18 cellular contexts compared by ENCODE assay signal in genomic region chr11:76891285-76891684, GRCh38.
"Had no signal": no experiment of that assay in that cellular context is flagged by ENCODE, and none has a peak within 500 bp of the region (broad histone marks: within the 10 kb centered on the region; RNA-seq: fewer than 3 reads in every experiment).

No MANE protein-coding gene starts in this region.

- H3K27me3 Mint-ChIP-seq: activated B cell treated with CpG ODN at 0.5 μM for 24 hours; activated CD4-positive, alpha-beta T cell treated with anti-CD3 and anti-CD28 coated beads, Interleukin-2, amount 10 ng/mL, durations not matched to agents 7 days and 5 days; natural killer cell treated with Interleukin-12 subunit alpha and Interleukin-12 subunit beta and Interleukin-15 and Interleukin-18, amount 100 ng/mL, for 72 hours had no signal

- H3K27ac ChIP-seq: psoas muscle, sigmoid colon had no signal

- H3K9me3 ChIP-seq: mucosa of descending colon, psoas muscle, sigmoid colon had no signal

- H3K36me3 ChIP-seq: sigmoid colon had no signal

- ATAC-seq: esophagus mucosa; left colon; mucosa of descending colon; natural killer cell treated with Interleukin-12 subunit alpha and Interleukin-12 subunit beta and Interleukin-15 and Interleukin-18, amount 100 ng/mL, for 72 hours; psoas muscle had no signal

- H3K4me1 Mint-ChIP-seq: activated B cell treated with CpG ODN at 0.5 μM for 24 hours; activated CD4-positive, alpha-beta T cell treated with anti-CD3 and anti-CD28 coated beads, Interleukin-2, amount 10 ng/mL, durations not matched to agents 7 days and 5 days had no signal

- H3K4me3 Mint-ChIP-seq: activated B cell treated with CpG ODN at 0.5 μM for 24 hours; activated CD4-positive, alpha-beta T cell treated with anti-CD3 and anti-CD28 coated beads, Interleukin-2, amount 10 ng/mL, durations not matched to agents 7 days and 5 days; activated naive CD4-positive, alpha-beta T cell treated with anti-CD3 and anti-CD28 coated beads for 36 hours; immature natural killer cell; natural killer cell treated with Interleukin-12 subunit alpha and Interleukin-12 subunit beta and Interleukin-15 and Interleukin-18, amount 100 ng/mL, for 72 hours; T-helper 1 cell treated with Interleukin-12 subunit alpha and Interleukin-12 subunit beta and Interleukin-4 antibody, amounts not matched to agents 30 μg/mL and 1 μg/mL, for 36 hours had no signal

- H3K9me3 Mint-ChIP-seq: activated B cell treated with CpG ODN at 0.5 μM for 24 hours; activated CD4-positive, alpha-beta T cell treated with anti-CD3 and anti-CD28 coated beads, Interleukin-2, amount 10 ng/mL, durations not matched to agents 7 days and 5 days; activated naive CD4-positive, alpha-beta T cell treated with anti-CD3 and anti-CD28 coated beads for 36 hours; immature natural killer cell; natural killer cell treated with Interleukin-12 subunit alpha and Interleukin-12 subunit beta and Interleukin-15 and Interleukin-18, amount 100 ng/mL, for 72 hours; T-helper 1 cell treated with Interleukin-12 subunit alpha and Interleukin-12 subunit beta and Interleukin-4 antibody, amounts not matched to agents 30 μg/mL and 1 μg/mL, for 36 hours had no signal

- DNase-seq: activated B cell treated with CpG ODN at 0.5 μM for 24 hours; activated CD4-positive, alpha-beta T cell treated with anti-CD3 and anti-CD28 coated beads, Interleukin-2, amount 10 ng/mL, durations not matched to agents 7 days and 5 days; activated CD8-positive, alpha-beta memory T cell treated with anti-CD3 and anti-CD28 coated beads for 24 hours; activated naive CD4-positive, alpha-beta T cell treated with anti-CD3 and anti-CD28 coated beads for 36 hours; cerebellar nuclear complex; dermis blood vessel endothelial cell; glutamatergic neuron; immature natural killer cell; left colon; mucosa of descending colon; nucleus accumbens; psoas muscle; sigmoid colon; stimulated activated CD4-positive, alpha-beta T cell treated with anti-CD3 and anti-CD28 coated beads, Interleukin-12 subunit alpha, Interleukin-12 subunit beta, amount 100 ng/mL, for 4 hours; stimulated activated naive CD4-positive, alpha-beta T cell had no signal

- H3K27me3 ChIP-seq: sigmoid colon had no signal

- H3K27ac Mint-ChIP-seq: activated B cell treated with CpG ODN at 0.5 μM for 24 hours; activated CD4-positive, alpha-beta T cell treated with anti-CD3 and anti-CD28 coated beads, Interleukin-2, amount 10 ng/mL, durations not matched to agents 7 days and 5 days; activated naive CD4-positive, alpha-beta T cell treated with anti-CD3 and anti-CD28 coated beads for 36 hours; immature natural killer cell; natural killer cell treated with Interleukin-12 subunit alpha and Interleukin-12 subunit beta and Interleukin-15 and Interleukin-18, amount 100 ng/mL, for 72 hours; T-helper 1 cell treated with Interleukin-12 subunit alpha and Interleukin-12 subunit beta and Interleukin-4 antibody, amounts not matched to agents 30 μg/mL and 1 μg/mL, for 36 hours had no signal

- H3K4me1 ChIP-seq: psoas muscle, sigmoid colon had no signal

- H3K36me3 Mint-ChIP-seq: immature natural killer cell; natural killer cell treated with Interleukin-12 subunit alpha and Interleukin-12 subunit beta and Interleukin-15 and Interleukin-18, amount 100 ng/mL, for 72 hours had no signal

- H3K4me3 ChIP-seq: mucosa of descending colon, psoas muscle, sigmoid colon had no signal
